Comparison of ENCODE assay signal across 32 cellular contexts in genomic region chr2:25443766-25444165, GRCh38.
DNase-seq lines count a peak whose midpoint lies in the region; FAIRE-seq and TF ChIP-seq lines count a peak whose summit lies in the region.
"Had no signal": no experiment of that assay in that cellular context is flagged by ENCODE, and none has a peak within 500 bp of the region (broad histone marks: within the 10 kb centered on the region; RNA-seq: fewer than 3 reads in every experiment).

No MANE protein-coding gene starts in this region.

- H3K79me1 ChIP-seq in trophoblast cell (ENCODE audit: low read length), result no peaks in the 10 kb centered on the region

- POLR2A ChIA-PET in PC-9 (lab: Charles Lee; ENCODE audit: unreplicated experiment), result no interaction called here

- H4K12ac ChIP-seq in trophoblast cell (ENCODE audit: low read depth, low read length), result no peak overlapping the region

- FAIRE-seq in GM19239 (lab: Jason Lieb, UNC), result peak; percentile 61
- FAIRE-seq: A204.1, A549, D721Med had no signal

- H3K36me3 ChIP-seq in hepatocyte (replicated peaks; ENCODE audit: insufficient read depth, low read depth) (no peaks in the 10 kb centered on the region), trophoblast cell (ENCODE audit: control insufficient read depth in 1 of 2, insufficient read depth in 2 of 2, low read length in 2 of 2) (no peaks in the 10 kb centered on the region), PC-9 (ENCODE audit: low read depth) (no peaks in the 10 kb centered on the region), BE2C (no peaks in the 10 kb centered on the region)

- no peak overlapping the region for H3K9ac ChIP-seq in trophoblast cell (ENCODE audit: low read length)
- H3K9ac ChIP-seq: BLaER1; BLaER1 treated with 17β-estradiol and CSF1 and Interleukin-3, amounts not matched to agents 10 nM and 100 nM had no signal

- H4K20me1 ChIP-seq in hepatocyte (ENCODE audit: insufficient read depth, poor library complexity, severe bottlenecking), result no peaks in the 10 kb centered on the region
- H4K20me1 ChIP-seq in PC-9 (ENCODE audit: insufficient read depth), result no peaks in the 10 kb centered on the region
- H4K20me1 ChIP-seq: BLaER1; BLaER1 treated with 17β-estradiol and CSF1 and Interleukin-3, amounts not matched to agents 10 nM and 100 nM had no signal

- no peaks in the 10 kb centered on the region for H3F3A ChIP-seq in PC-9 (ENCODE audit: insufficient read depth, low read depth)

- no peak overlapping the region for H3K23ac ChIP-seq in trophoblast cell (ENCODE audit: low read length)

- H4K91ac ChIP-seq in trophoblast cell (ENCODE audit: low read depth, low read length), result no peak overlapping the region

- H2AK5ac ChIP-seq in trophoblast cell (ENCODE audit: low read length), result no peak overlapping the region

- H3K4ac ChIP-seq in trophoblast cell (ENCODE audit: low read depth, low read length), result no peak overlapping the region

- H2BK5ac ChIP-seq in trophoblast cell (ENCODE audit: low read depth, low read length, poor library complexity), result no peak overlapping the region

- 95% methylated on average over 3 of the region's 3 CpGs for whole genome bisulfite sequencing in hepatocyte (ENCODE audit: low lambda C conversion rate, missing lambda C conversion rate)
- WGBS in trophoblast cell (ENCODE audit: extremely low coverage, insufficient coverage, insufficient read length), result no CpG with 5 or more reads among the region's 3 CpGs

- no peaks in the 10 kb centered on the region for H3K79me2 ChIP-seq in hepatocyte
- no peaks in the 10 kb centered on the region for H3K79me2 ChIP-seq in trophoblast cell (ENCODE audit: control insufficient read depth, insufficient read depth, low read length, poor library complexity)
- no peaks in the 10 kb centered on the region for H3K79me2 ChIP-seq in PC-9 (ENCODE audit: low read depth)

- peak overlapping the region; percentile 46 for H3K27ac ChIP-seq in hepatocyte
- H3K27ac ChIP-seq in trophoblast cell (ENCODE audit: low read depth, low read length), result no peak overlapping the region
- no peak overlapping the region for H3K27ac ChIP-seq in PC-9
- H3K27ac ChIP-seq: 22Rv1; A549; BLaER1; BLaER1 treated with 17β-estradiol and CSF1 and Interleukin-3, amounts not matched to agents 10 nM and 100 nM; C4-2B had no signal

- H2AFZ ChIP-seq in hepatocyte (no peak overlapping the region), trophoblast cell (ENCODE audit: insufficient read depth, low read length, poor library complexity) (no peak overlapping the region), PC-9 (no peak overlapping the region)

- intact Hi-C loops in PC-9 (cut with micrococcal nuclease; ENCODE audit: unreplicated experiment), result no loop called here

- no peaks in the 10 kb centered on the region for H3K4me1 ChIP-seq in hepatocyte (ENCODE audit: insufficient read depth)
- H3K4me1 ChIP-seq in trophoblast cell (ENCODE audit: control insufficient read depth in 1 of 2, insufficient read depth in 2 of 2, low read length in 2 of 2), result no peaks in the 10 kb centered on the region
- no peaks in the 10 kb centered on the region for H3K4me1 ChIP-seq in PC-9 (replicated peaks; ENCODE audit: insufficient read depth)
- peaks cover 3% of the 10 kb centered on the region; the same call in 1 of the 2 replicates for H3K4me1 ChIP-seq in BE2C
- H3K4me1 ChIP-seq: A549 had no signal

- CTCF ChIA-PET in PC-9 (lab: Charles Lee), result no interaction called here

- no peak overlapping the region for H2BK12ac ChIP-seq in trophoblast cell (ENCODE audit: low read length)

- no peak overlapping the region for H3K18ac ChIP-seq in trophoblast cell (ENCODE audit: low read length)

- no peak overlapping the region for H2BK120ac ChIP-seq in trophoblast cell (ENCODE audit: insufficient read depth, low read length, poor library complexity)

- H3K9me3 ChIP-seq in hepatocyte (ENCODE audit: low read depth) (no peaks in the 10 kb centered on the region), trophoblast cell (ENCODE audit: insufficient read depth, low read depth, low read length) (no peaks in the 10 kb centered on the region), PC-9 (ENCODE audit: insufficient read depth, low read depth) (no peaks in the 10 kb centered on the region), BE2C (no peaks in the 10 kb centered on the region)
- H3K9me3 ChIP-seq: A549; BLaER1; BLaER1 treated with 17β-estradiol and CSF1 and Interleukin-3, amounts not matched to agents 10 nM and 100 nM; Caco-2 had no signal

- no peak overlapping the region for H3K4me2 ChIP-seq in hepatocyte
- H3K4me2 ChIP-seq in trophoblast cell (ENCODE audit: low read length), result no peak overlapping the region
- no peak overlapping the region for H3K4me2 ChIP-seq in PC-9
- H3K4me2 ChIP-seq: A549; BLaER1; BLaER1 treated with 17β-estradiol and CSF1 and Interleukin-3, amounts not matched to agents 10 nM and 100 nM had no signal

- TF ChIP-seq CTCF in hepatocyte (IDR thresholded peaks at IDR 0.05; ENCODE audit: poor library complexity), result no peak
- no peak for TF ChIP-seq CTCF in PC-9 (conservative IDR thresholded peaks at IDR 0.05)
- TF ChIP-seq CTCF in BE2C (IDR thresholded peaks at IDR 0.05; ENCODE audit: low read depth, low read length), result no peak

- no peak overlapping the region for H3K14ac ChIP-seq in trophoblast cell (ENCODE audit: low read length)

- H3K27me3 ChIP-seq in hepatocyte, result no peaks in the 10 kb centered on the region
- no peaks in the 10 kb centered on the region for H3K27me3 ChIP-seq in trophoblast cell (ENCODE audit: insufficient read depth, low read length)
- H3K27me3 ChIP-seq in PC-9 (ENCODE audit: insufficient read depth, low read depth), result no peaks in the 10 kb centered on the region
- no peaks in the 10 kb centered on the region for H3K27me3 ChIP-seq in BE2C
- H3K27me3 ChIP-seq: BLaER1; BLaER1 treated with 17β-estradiol and CSF1 and Interleukin-3, amounts not matched to agents 10 nM and 100 nM had no signal

- DNase-seq in GM19239 (ENCODE audit: insufficient read length, low spot score), result no peak
- no peak for DNase-seq in hepatocyte (ENCODE audit: low spot score)
- peak; percentile 61 to 79 for DNase-seq in trophoblast cell
- no peak for DNase-seq in PC-9
- no peak for DNase-seq in BE2C
- DNase-seq in cerebellar cortex (ENCODE audit: low spot score), result no peak
- DNase-seq: 8988T; ACHN; AML-193; C1 segment of cervical spinal cord; Caco-2; Calu3; CD4-positive, alpha-beta memory T cell; CD4-positive, alpha-beta T cell; CD4-positive, CD25-positive, alpha-beta regulatory T cell; CD8-positive, alpha-beta memory T cell; CD8-positive, alpha-beta T cell; COR-L47; DMS 273 treated with DMSO at 0.1 percent for 48 hours; DMS153; DMS53; DMS79; DMS79 treated with DMSO at 0.1 percent for 48 hours; DND-41; EL had no signal

- H3K4me3 ChIP-seq in hepatocyte, result no peak overlapping the region
- no peak overlapping the region for H3K4me3 ChIP-seq in trophoblast cell (ENCODE audit: low read depth, low read length)
- H3K4me3 ChIP-seq in PC-9, result no peak overlapping the region
- no peak overlapping the region for H3K4me3 ChIP-seq in BE2C (ENCODE audit: low read depth, low read length)
- H3K4me3 ChIP-seq: A549; BLaER1; BLaER1 treated with 17β-estradiol and CSF1 and Interleukin-3, amounts not matched to agents 10 nM and 100 nM had no signal

- no TSS peak for BruUV-seq in PC-9 (replicated peaks; lab: Mats Ljungman, UMichigan)

- no peak overlapping the region for H4K8ac ChIP-seq in trophoblast cell (ENCODE audit: low read depth, low read length)

- no peaks in the 10 kb centered on the region for H3K9me2 ChIP-seq in hepatocyte (replicated peaks; ENCODE audit: insufficient read depth)
- H3K9me2 ChIP-seq in PC-9 (ENCODE audit: insufficient read depth), result no peaks in the 10 kb centered on the region

Comparison
In these comparisons a context has a peak if more than half of its experiments do, and no peak if none do; other contexts are left out.
1. DNase-seq: peak in trophoblast cell (2 of 2); none in GM19239 (single experiment), hepatocyte (single experiment), PC-9 (0 of 2), BE2C (single experiment) and cerebellar cortex (single experiment).